In genomic region chr4:81470456-81471327, GRCh38 we compare ENCODE assay signal across 8 cellular contexts. TPM values are rescaled to one million over a fixed set of nuclear protein-coding genes. Genes with fewer than 3 reads are reported as not detected.
DNase-seq lines count a peak whose midpoint lies in the region; ATAC-seq, FAIRE-seq and TF ChIP-seq lines count a peak whose summit lies in the region.

No MANE protein-coding gene starts in this region.

- TF ChIP-seq CTCF in H1 (IDR thresholded peaks at IDR 0.05; ENCODE audit: control extremely low read depth in 1 of 3, insufficient read depth in 1 of 3, low read depth in 1 of 3, low read length in 3 of 3) = no peak

- WGBS in H1 (ENCODE audit: extremely low coverage in 1 of 2, insufficient coverage in 1 of 2, insufficient read length in 1 of 2, insufficient replicate concordance in 2 of 2, low coverage in 1 of 2, low lambda C conversion rate in 2 of 2, missing lambda C conversion rate in 1 of 2), 2 experiments = 20% methylated on average over 32 of the region's 32 CpGs; no CpG with 5 or more reads in 1 of the 2 experiments

- TF ChIP-seq RAD21 in H1 (IDR thresholded peaks at IDR 0.05 in 1 of 2, conservative IDR thresholded peaks at IDR 0.05 in 1 of 2; ENCODE audit: low read depth in 2 of 2, low read length in 2 of 2) = no peak

- no peaks in the 10 kb centered on the region for H3K9me3 Mint-ChIP-seq in activated CD8-positive, alpha-beta T cell treated with anti-CD3 and anti-CD28 coated beads, Interleukin-2, amount 10 ng/mL, durations not matched to agents 7 days and 5 days (ENCODE audit: insufficient read depth)
- no peaks in the 10 kb centered on the region for H3K9me3 Mint-ChIP-seq in memory B cell

- peaks cover 35% of the 10 kb centered on the region for H3K4me1 Mint-ChIP-seq in activated CD8-positive, alpha-beta T cell treated with anti-CD3 and anti-CD28 coated beads, Interleukin-2, amount 10 ng/mL, durations not matched to agents 7 days and 5 days (ENCODE audit: low read depth)
- H3K4me1 Mint-ChIP-seq in memory B cell = peaks cover 45% of the 10 kb centered on the region

- no peak overlapping the region for H3K27ac ChIP-seq in H1 (ENCODE audit: low read depth, low read length)

- peak overlapping the region; percentile 83 for H3K27ac Mint-ChIP-seq in activated CD8-positive, alpha-beta T cell treated with anti-CD3 and anti-CD28 coated beads, Interleukin-2, amount 10 ng/mL, durations not matched to agents 7 days and 5 days
- peak overlapping the region; percentile 100 for H3K27ac Mint-ChIP-seq in memory B cell

- peaks cover 0 to 4% of the 10 kb centered on the region in 2 experiments for H4K20me1 ChIP-seq in H1 (replicated peaks in 1 of 2; ENCODE audit: control insufficient read depth in 1 of 2, insufficient read depth in 2 of 2, low read length in 2 of 2)

- peak overlapping the region; percentile 47; the same call in 1 of the 2 replicates for H2AFZ ChIP-seq in H1 (ENCODE audit: low read length)

- no peak overlapping the region for H2BK120ac ChIP-seq in H1 (replicated peaks; ENCODE audit: low read depth, low read length)

- H3K79me1 ChIP-seq in H1 (ENCODE audit: low read depth, low read length) = no peaks in the 10 kb centered on the region

- POLR2A ChIA-PET in activated CD8-positive, alpha-beta T cell treated with anti-CD3 and anti-CD28 coated beads, Interleukin-2, amount 10 ng/mL, durations not matched to agents 7 days and 5 days (lab: Charles Lee) = interaction anchor here (0.7 to 2.3 kb wide), 12 partner anchors 17 to 178 kb away, joined by 3 to 14 read pairs (median 4); no protein-coding TSS in a partner anchor
- POLR2A ChIA-PET in H1 (lab: Charles Lee; ENCODE audit: partially characterized antibody) = interaction anchor here (1.2 to 1.8 kb wide), 2 partner anchors 10 to 98 kb away, joined by 3 to 4 read pairs; no protein-coding TSS in a partner anchor

- H3K4me2 ChIP-seq in H1 (ENCODE audit: insufficient read depth in 1 of 2, low read depth in 2 of 2, low read length in 2 of 2) = peak overlapping the region; percentile 98 to 100

- H3K36me3 Mint-ChIP-seq in activated CD8-positive, alpha-beta T cell treated with anti-CD3 and anti-CD28 coated beads, Interleukin-2, amount 10 ng/mL, durations not matched to agents 7 days and 5 days (ENCODE audit: low read depth) = peaks cover 2% of the 10 kb centered on the region
- H3K36me3 Mint-ChIP-seq in memory B cell = peaks cover 3% of the 10 kb centered on the region

- no peak overlapping the region for H3K23ac ChIP-seq in H1 (ENCODE audit: insufficient read length)

- H4K8ac ChIP-seq in H1 (ENCODE audit: extremely low read depth, insufficient read depth, low read length) = no peak overlapping the region

- H4K5ac ChIP-seq in H1 (ENCODE audit: insufficient read length, low read depth, low read length) = no peak overlapping the region

- H3K4me3 ChIP-seq in MG63 (peak overlapping the region; percentile 49), H1 (ENCODE audit: extremely low read depth in 1 of 4, insufficient read depth in 2 of 4, low read depth in 3 of 4, low read length in 4 of 4) (peak overlapping the region; percentile 62 to 79 (median 70))

- H3K9me3 ChIP-seq in MG63 (no peaks in the 10 kb centered on the region), H1 (ENCODE audit: insufficient read depth in 2 of 2, low read depth in 1 of 2, low read length in 1 of 2) (no peaks in the 10 kb centered on the region)

- H3K36me3 ChIP-seq in MG63 (no peaks in the 10 kb centered on the region), H1 (ENCODE audit: control insufficient read depth in 2 of 4, insufficient read depth in 4 of 4, low read length in 3 of 4) (no peaks in the 10 kb centered on the region)

- no peak for TF ChIP-seq POLR2A in H1 (IDR thresholded peaks at IDR 0.05; ENCODE audit: control extremely low read depth in 1 of 2, low read depth in 2 of 2, low read length in 2 of 2)

- no peak overlapping the region for H3K14ac ChIP-seq in H1 (ENCODE audit: insufficient read length)

- no peak overlapping the region; the same call in 1 of the 2 replicates for H2BK12ac ChIP-seq in H1 (ENCODE audit: low read depth, low read length)

- H2BK5ac ChIP-seq in H1 (ENCODE audit: low read depth, low read length) = no peak overlapping the region; the same call in 1 of the 2 replicates

- no peak overlapping the region for H3K4ac ChIP-seq in H1 (replicated peaks; ENCODE audit: insufficient read length, low read depth, low read length)

- CTCF ChIA-PET in activated CD8-positive, alpha-beta T cell treated with anti-CD3 and anti-CD28 coated beads, Interleukin-2, amount 10 ng/mL, durations not matched to agents 7 days and 5 days (lab: Charles Lee) = interaction anchor here (0.6 to 8.8 kb wide), 22 partner anchors 9 to 798 kb away, joined by 3 to 150 read pairs (median 5); no protein-coding TSS in a partner anchor
- CTCF ChIA-PET in H1 (lab: Charles Lee; ENCODE audit: partially characterized antibody) = interaction anchor here (0.6 to 5.4 kb wide), 17 partner anchors 25 to 449 kb away, joined by 3 to 41 read pairs (median 4); no protein-coding TSS in a partner anchor

- H3K9ac ChIP-seq in H1 (replicated peaks in 1 of 4; ENCODE audit: extremely low read depth in 1 of 4, low read depth in 3 of 4, low read length in 3 of 4) = peak overlapping the region; percentile 50 to 67 (median 57); a peak in 4 of 7 replicates

- H4K91ac ChIP-seq in H1 (replicated peaks; ENCODE audit: insufficient read length, low read length) = no peak overlapping the region

- H2AK5ac ChIP-seq in H1 (ENCODE audit: low read depth, low read length) = no peak overlapping the region

- no peak for TF ChIP-seq EP300 in H1 (IDR thresholded peaks at IDR 0.05; ENCODE audit: borderline replicate concordance in 1 of 2, low read depth in 2 of 2, low read length in 2 of 2)

- H3K4me1 ChIP-seq in H1 (replicated peaks in 1 of 4; ENCODE audit: control insufficient read depth in 3 of 4, insufficient read depth in 4 of 4, low read length in 3 of 4) = peaks cover 0 to 6% (median 2%) of the 10 kb centered on the region in 4 experiments; a peak in 5 of 7 replicates

- H3K27me3 ChIP-seq in MG63 = peaks cover 8% of the 10 kb centered on the region; the same call in 1 of the 2 replicates
- peaks cover 2 to 10% (median 7%) of the 10 kb centered on the region in 4 experiments; a peak in 6 of 7 replicates for H3K27me3 ChIP-seq in H1 (replicated peaks in 1 of 4; ENCODE audit: control insufficient read depth in 3 of 4, extremely low read depth in 1 of 4, insufficient read depth in 3 of 4, low read length in 3 of 4)

- H3K27me3 Mint-ChIP-seq in activated CD8-positive, alpha-beta T cell treated with anti-CD3 and anti-CD28 coated beads, Interleukin-2, amount 10 ng/mL, durations not matched to agents 7 days and 5 days (ENCODE audit: low read depth) = no peaks in the 10 kb centered on the region
- H3K27me3 Mint-ChIP-seq in memory B cell = no peaks in the 10 kb centered on the region

- H3K79me2 ChIP-seq in H1 (ENCODE audit: control insufficient read depth in 1 of 2, insufficient read depth in 2 of 2, low read length in 2 of 2) = no peaks in the 10 kb centered on the region; a peak in 1 of 4 replicates

- ATAC-seq in activated CD8-positive, alpha-beta T cell treated with anti-CD3 and anti-CD28 coated beads, Interleukin-2, amount 10 ng/mL, durations not matched to agents 7 days and 5 days = peak; percentile 3
- ATAC-seq in memory B cell (ENCODE audit: low read depth) = peak; percentile 20
- ATAC-seq in HG02870 (IDR thresholded peaks at IDR 0.05; ENCODE audit: unreplicated experiment) = no peak

- H3K18ac ChIP-seq in H1 (ENCODE audit: extremely low read depth, low read length) = no peak overlapping the region; the same call in 1 of the 2 replicates

- no peak overlapping the region for H2BK20ac ChIP-seq in H1 (ENCODE audit: low read length)

- no peak for FAIRE-seq in H1 (lab: Jason Lieb, UNC)

- peak; percentile 89 for DNase-seq in CD1c-positive myeloid dendritic cell (ENCODE audit: extremely low spot score)
- DNase-seq in MG63 = no peak
- peak; percentile 56 for DNase-seq in activated CD8-positive, alpha-beta T cell treated with anti-CD3 and anti-CD28 coated beads, Interleukin-2, amount 10 ng/mL, durations not matched to agents 7 days and 5 days
- peak in 1 of 2 experiments; percentile 55 for DNase-seq in H1 (ENCODE audit: low read depth in 1 of 2, low spot score in 2 of 2)
- DNase-seq in memory B cell (ENCODE audit: low spot score in 2 of 2) = peak; percentile 61 to 68
- DNase-seq in stimulated activated CD8-positive, alpha-beta memory T cell treated with anti-CD3 and anti-CD28 coated beads, Interleukin-4, amount 100 ng/mL, for 24 hours (ENCODE audit: low read depth) = peak; percentile 15
- DNase-seq in SHP77 treated with DMSO at 0.1 percent for 48 hours (lab: John Stamatoyannopoulos, UW) = no peak

- peaks cover 12% of the 10 kb centered on the region for H3K23me2 ChIP-seq in H1 (ENCODE audit: low read depth, low read length)

- H3K56ac ChIP-seq in H1 (replicated peaks; ENCODE audit: insufficient read length, low read depth, low read length) = no peak overlapping the region

- peak overlapping the region; percentile 86 for H3K4me3 Mint-ChIP-seq in activated CD8-positive, alpha-beta T cell treated with anti-CD3 and anti-CD28 coated beads, Interleukin-2, amount 10 ng/mL, durations not matched to agents 7 days and 5 days
- H3K4me3 Mint-ChIP-seq in memory B cell = peak overlapping the region; percentile 97

- no peak overlapping the region for H2BK15ac ChIP-seq in H1 (ENCODE audit: low read length)

TF ChIP-seq in H1, 55 proteins besides CTCF, POLR2A, EP300 and RAD21:
- TF ChIP-seq RBBP5 (IDR thresholded peaks at IDR 0.05; ENCODE audit: borderline replicate concordance, low read depth, low read length) (0 out of 2 replicates have a peak, but pooled peaks have one; percentile 23), EZH2 (IDR thresholded peaks at IDR 0.05; ENCODE audit: low read depth, low read length, severe bottlenecking) (peak; percentile 3), MAFK (IDR thresholded peaks at IDR 0.05; ENCODE audit: low read depth, low read length) (no peak), SIN3A (conservative IDR thresholded peaks at IDR 0.05 in 1 of 2, IDR thresholded peaks at IDR 0.05 in 1 of 2; ENCODE audit: low read depth in 1 of 2, low read length in 2 of 2) (0 out of 4 replicates have a peak, but pooled peaks of 1 of the 2 experiments have one; percentile 17)

RNA-seq across cellular contexts. Expression of gene RASGEF1B, which starts 1.0 kb away (rescaled TPM):
- 0.53 TPM in 1 of 2 replicates, not detected in the other for total RNA-seq in MG63 (2014; rRNA removed; shearing (Covaris generic); ENCODE audit: low replicate concordance)
- total RNA-seq in activated CD8-positive, alpha-beta T cell treated with anti-CD3 and anti-CD28 coated beads, Interleukin-2, amount 10 ng/mL, durations not matched to agents 7 days and 5 days = 1 to 10 TPM; 2.0 to 2.4 TPM
- total RNA-seq in H1 (2021; fragmentation: NEBNext Ultra II Directional; extraction: Animal tissue kit (Norgen Biotek cat#: 25700)) = 4.6 and 4.7 TPM in 2 replicates
- polyA plus RNA-seq in H1 (2011; rRNA removed) = 1.2 and 1.6 TPM in 2 replicates
- polyA plus RNA-seq in H1 (2011; cell fraction: cytosol; rRNA removed) = 1.4 TPM
- 3.3 TPM for polyA plus RNA-seq in H1 (2011; cell fraction: nucleus; rRNA removed)
- 2.1 to 3.4 TPM (median 2.5 TPM) in 4 replicates for polyA plus RNA-seq in H1 (2012, experiment 1 of 2)
- 1.0 TPM for polyA plus RNA-seq in H1 (2012, experiment 2 of 2)
- 2.8 TPM for polyA plus RNA-seq in H1 (2013, experiment 1 of 2)
- 2.4 TPM for polyA plus RNA-seq in H1 (2013, experiment 2 of 2)
- 6.9 and 7.9 TPM in 2 replicates for polyA minus RNA-seq in H1 (2011; rRNA and poly(A)+ RNA removed)
- polyA minus RNA-seq in H1 (2011; cell fraction: cytosol; rRNA and poly(A)+ RNA removed) = 3.0 TPM
- polyA minus RNA-seq in H1 (2011; cell fraction: nucleus; rRNA and poly(A)+ RNA removed) = 13.1 TPM

Comparison
In these comparisons a context has a peak if more than half of its experiments do, and no peak if none do; other contexts are left out.
1. DNase-seq: peak in CD1c-positive myeloid dendritic cell (single experiment), activated CD8-positive, alpha-beta T cell treated with anti-CD3 and anti-CD28 coated beads, Interleukin-2, amount 10 ng/mL, durations not matched to agents 7 days and 5 days (single experiment), memory B cell (2 of 2) and stimulated activated CD8-positive, alpha-beta memory T cell treated with anti-CD3 and anti-CD28 coated beads, Interleukin-4, amount 100 ng/mL, for 24 hours (single experiment); none in MG63 (single experiment) and SHP77 treated with DMSO at 0.1 percent for 48 hours (single experiment).